Comparison of ENCODE assay signal across 18 cellular contexts in the genomic region with DNA sequence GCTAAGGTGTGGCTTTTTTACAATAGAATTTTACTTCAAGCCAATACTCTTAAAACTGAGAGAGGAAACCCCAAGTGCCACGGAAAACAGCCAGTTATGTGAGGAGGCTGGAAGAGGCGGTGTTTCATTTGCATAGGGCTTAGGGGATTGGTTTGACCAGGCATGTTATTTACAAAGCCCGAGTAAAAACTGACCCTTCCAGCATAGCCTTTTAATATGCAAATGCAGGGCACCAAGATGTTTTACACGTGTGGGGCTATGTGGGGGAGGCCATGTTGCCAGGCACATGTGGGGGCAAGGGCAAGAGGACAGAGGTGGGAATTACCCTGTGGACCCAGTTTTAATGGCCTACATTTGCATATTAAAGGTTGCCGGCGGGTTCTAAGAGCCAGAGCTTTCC. TPM values are rescaled to one million over a fixed set of nuclear protein-coding genes. Genes with fewer than 3 reads are reported as not detected.
DNase-seq lines count a peak whose midpoint lies in the region; ATAC-seq and TF ChIP-seq lines count a peak whose summit lies in the region.
"Had no signal": no experiment of that assay in that cellular context is flagged by ENCODE, and none has a peak within 500 bp of the region (broad histone marks: within the 10 kb centered on the region; RNA-seq: fewer than 3 reads in every experiment).

No MANE protein-coding gene starts in this region.

- no peaks in the 10 kb centered on the region for H3K9me3 Mint-ChIP-seq in CD4-positive, alpha-beta T cell
- H3K9me3 Mint-ChIP-seq: activated T-helper 1 cell treated with anti-CD3 and anti-CD28 coated beads, Interleukin-12 subunit alpha, Interleukin-12 subunit beta, Interleukin-2, Interleukin-4 antibody, amounts not matched to agents 30 ng/mL and 10 ng/mL and 1 ng/mL, durations not matched to agents 14 hours and 24 hours and 36 hours; immature natural killer cell had no signal

- H3K4me3 ChIP-seq in HUES48 (ENCODE audit: low read depth, low read length) (peak overlapping the region; percentile 49), iPS DF 6.9 (ENCODE audit: low read length) (no peak overlapping the region), stomach (no peak overlapping the region)

- no peak for ATAC-seq in CD4-positive, alpha-beta T cell (ENCODE audit: poor library complexity)

- H3K36me3 ChIP-seq in HUES48 (ENCODE audit: control insufficient read depth, insufficient read depth, low read length) (no peaks in the 10 kb centered on the region), iPS DF 6.9 (ENCODE audit: control insufficient read depth, insufficient read depth, low read length) (no peaks in the 10 kb centered on the region), stomach (no peaks in the 10 kb centered on the region)

- no CpG with 5 or more reads among the region's 6 CpGs for WGBS in iPS DF 6.9 (ENCODE audit: insufficient coverage, insufficient read length)
- 44 to 54% (median 47%) methylated on average over 6 of the region's 6 CpGs for WGBS in stomach, 5 donors

- peak overlapping the region; percentile 45 for H3K9ac ChIP-seq in HUES48 (ENCODE audit: low read depth, low read length)

- TF ChIP-seq EP300 in stomach (IDR thresholded peaks at IDR 0.05): no peak

- H3K27me3 Mint-ChIP-seq in CD4-positive, alpha-beta T cell: peaks cover 3% of the 10 kb centered on the region

- no peaks in the 10 kb centered on the region for H3K27me3 ChIP-seq in HUES48 (ENCODE audit: control insufficient read depth, insufficient read depth, low read length)
- H3K27me3 ChIP-seq in iPS DF 6.9 (ENCODE audit: control insufficient read depth, insufficient read depth, low read length): no peaks in the 10 kb centered on the region
- H3K27me3 ChIP-seq in CD4-positive, alpha-beta T cell (ENCODE audit: control insufficient read depth, insufficient read depth, low read length): no peaks in the 10 kb centered on the region
- no peaks in the 10 kb centered on the region for H3K27me3 ChIP-seq in stomach

- H3K4me1 ChIP-seq in HUES48 (ENCODE audit: control insufficient read depth, insufficient read depth, low read length) (peaks cover 15% of the 10 kb centered on the region), iPS DF 6.9 (ENCODE audit: control insufficient read depth, insufficient read depth, low read length) (peaks cover 2% of the 10 kb centered on the region; the same call in 1 of the 2 replicates), stomach (no peaks in the 10 kb centered on the region)

- no peaks in the 10 kb centered on the region for H3K36me3 Mint-ChIP-seq in CD4-positive, alpha-beta T cell (ENCODE audit: low read depth)
- H3K36me3 Mint-ChIP-seq: CD14-positive monocyte had no signal

- CTCF ChIA-PET in RWPE1 (lab: Yijun Ruan, JAX): no interaction called here
- CTCF ChIA-PET in CD4-positive, alpha-beta T cell (lab: Charles Lee): no interaction called here

- no peaks in the 10 kb centered on the region for H3K9me3 ChIP-seq in HUES48 (ENCODE audit: control insufficient read depth, insufficient read depth, low read length)
- no peaks in the 10 kb centered on the region for H3K9me3 ChIP-seq in iPS DF 6.9 (ENCODE audit: control insufficient read depth, insufficient read depth, low read length)
- H3K9me3 ChIP-seq in CD4-positive, alpha-beta T cell (ENCODE audit: control insufficient read depth, low read length): no peaks in the 10 kb centered on the region
- no peaks in the 10 kb centered on the region for H3K9me3 ChIP-seq in stomach

- H3K4me3 Mint-ChIP-seq in CD4-positive, alpha-beta T cell: no peak overlapping the region
- H3K4me3 Mint-ChIP-seq: activated T-helper 1 cell treated with anti-CD3 and anti-CD28 coated beads, Interleukin-12 subunit alpha, Interleukin-12 subunit beta, Interleukin-2, Interleukin-4 antibody, amounts not matched to agents 30 ng/mL and 10 ng/mL and 1 ng/mL, durations not matched to agents 14 hours and 24 hours and 36 hours; CD14-positive monocyte; immature natural killer cell had no signal

- H3K27ac Mint-ChIP-seq in CD4-positive, alpha-beta T cell: no peak overlapping the region
- H3K27ac Mint-ChIP-seq: activated T-helper 1 cell treated with anti-CD3 and anti-CD28 coated beads, Interleukin-12 subunit alpha, Interleukin-12 subunit beta, Interleukin-2, Interleukin-4 antibody, amounts not matched to agents 30 ng/mL and 10 ng/mL and 1 ng/mL, durations not matched to agents 14 hours and 24 hours and 36 hours; CD14-positive monocyte; immature natural killer cell had no signal

- no peak for TF ChIP-seq CTCF in RWPE1 (conservative IDR thresholded peaks at IDR 0.05; ENCODE audit: low read depth)
- TF ChIP-seq CTCF in CD4-positive, alpha-beta T cell (IDR thresholded peaks at IDR 0.05): no peak
- TF ChIP-seq CTCF in stomach (IDR thresholded peaks at IDR 0.05): no peak

- DNase-seq in RWPE1 (ENCODE audit: low spot score) (no peak), iPS DF 6.9 (ENCODE audit: low read depth, low spot score) (peak; percentile 80), renal cortical epithelial cell (ENCODE audit: low read depth) (peak; percentile 16), D341Med (ENCODE audit: low spot score) (no peak), stomach (no peak)
- DNase-seq in CD4-positive, alpha-beta T cell: no peak
- DNase-seq: activated CD4-positive, alpha-beta T cell treated with anti-CD3 and anti-CD28 coated beads, Interleukin-2, amount 50 U/mL, for 1 hour; aorta; GF-D8; immature natural killer cell; KG1; NCI-H187 treated with DMSO at 0.1 percent for 48 hours; SHP77; stimulated activated CD4-positive, alpha-beta T cell treated with anti-CD3 and anti-CD28 coated beads, Interleukin-4, amount 100 ng/mL, for 1 hour; T-helper 9 cell had no signal

- no peak for TF ChIP-seq POLR2A in stomach (IDR thresholded peaks at IDR 0.05)

- intact Hi-C loops in CD4-positive, alpha-beta T cell (cut with DNase I, micrococcal nuclease): no loop called here
- intact Hi-C loops in stomach (cut with DNase I; ENCODE audit: low total_unique reads): no loop called here

- no peaks in the 10 kb centered on the region for H3K4me1 Mint-ChIP-seq in CD4-positive, alpha-beta T cell (ENCODE audit: low read depth)
- H3K4me1 Mint-ChIP-seq: immature natural killer cell had no signal

- H3K27ac ChIP-seq in HUES48 (ENCODE audit: low read depth, low read length): peak overlapping the region; percentile 94
- peak overlapping the region; percentile 83 for H3K27ac ChIP-seq in RWPE1
- H3K27ac ChIP-seq in iPS DF 6.9 (ENCODE audit: low read length): no peak overlapping the region
- H3K27ac ChIP-seq in CD4-positive, alpha-beta T cell (ENCODE audit: low read depth, low read length): no peak overlapping the region
- no peak overlapping the region for H3K27ac ChIP-seq in stomach

- POLR2A ChIA-PET in RWPE1 (lab: Yijun Ruan, JAX; ENCODE audit: low non-redundant PET): no interaction called here
- POLR2A ChIA-PET in CD4-positive, alpha-beta T cell (lab: Charles Lee): no interaction called here

RNA-seq across cellular contexts. Expression of a gene that starts 11.5 kb away (rescaled TPM):
- 133 and 241 TPM in 2 replicates for total RNA-seq in renal cortical epithelial cell
- 10 to 100 TPM; 72.1 to 72.9 TPM for total RNA-seq in CD4-positive, alpha-beta T cell
- 100 to 1,000 TPM in 1 of 5 donors, 10 to 100 TPM in 4; 17.8 to 118 (median 41.4) TPM for total RNA-seq in stomach
- 100 to 1,000 TPM in 2 of 3 donors, 10 to 100 TPM in 1; 80.3 to 105 (median 101) TPM for polyA plus RNA-seq in stomach

RNA-seq across cellular contexts. Expression of a gene that starts 15.7 kb away (rescaled TPM):
- total RNA-seq in renal cortical epithelial cell (69.5 and 74.5 TPM in 2 replicates), stomach (100 to 1,000 TPM in 2 of 5 donors, 10 to 100 TPM in 3; 57.6 to 126 (median 78.0) TPM)
- total RNA-seq in CD4-positive, alpha-beta T cell: 100 to 1,000 TPM; 280 to 288 TPM
- 100 to 1,000 TPM in 1 of 3 donors, 10 to 100 TPM in 2; 38.0 to 116 (median 69.7) TPM for polyA plus RNA-seq in stomach

Comparison
In these comparisons a context has a peak if more than half of its experiments do, and no peak if none do; other contexts are left out.
1. H3K27ac ChIP-seq: peak in HUES48 (single experiment) and RWPE1 (single experiment); none in iPS DF 6.9 (single experiment), CD4-positive, alpha-beta T cell (single experiment) and stomach (0 of 5).
2. DNase-seq: peak in iPS DF 6.9 (single experiment) and renal cortical epithelial cell (single experiment); none in RWPE1 (single experiment), CD4-positive, alpha-beta T cell (0 of 10), D341Med (single experiment) and stomach (single experiment).